9 cellular contexts compared by ENCODE assay signal in genomic region chr17:59762022-59762825, GRCh38. TPM values are rescaled to one million over a fixed set of nuclear protein-coding genes. Genes with fewer than 3 reads are reported as not detected.
A peak's percentile ranks its signal among the peaks of the same experiment; 100 is the strongest.
DNase-seq lines count a peak whose midpoint lies in the region; ATAC-seq and TF ChIP-seq lines count a peak whose summit lies in the region.
"Had no signal": no experiment of that assay in that cellular context is flagged by ENCODE, and none has a peak within 500 bp of the region (broad histone marks: within the 10 kb centered on the region; RNA-seq: fewer than 3 reads in every experiment).

No MANE protein-coding gene starts in this region.

- H3K9me3 Mint-ChIP-seq in MCF 10A (ENCODE audit: unreplicated experiment) (no peaks in the 10 kb centered on the region), WTC11 (peaks cover 7% of the 10 kb centered on the region)

- WGBS in transverse colon (ENCODE audit: low coverage in 1 of 2), 2 donors: 81 to 88% methylated on average over 4 of the region's 4 CpGs

- POLR2A ChIA-PET in MCF 10A (lab: Yijun Ruan, JAX): interaction anchor here (0.6 to 9.4 kb wide), 14 partner anchors 7 to 344 kb away, joined by 3 to 150 read pairs (median 4); partner anchors contain the start of genes PTRH2, RPS6KB1, TUBD1 and VMP1
- POLR2A ChIA-PET in WTC11 (lab: Charles Lee): no interaction called here

- H3K27ac Mint-ChIP-seq in MCF 10A (ENCODE audit: low read depth, unreplicated experiment): peak overlapping the region; percentile 78
- H3K27ac Mint-ChIP-seq in WTC11: peak overlapping the region; percentile 75

- no peaks in the 10 kb centered on the region for H3K9me3 ChIP-seq in breast epithelium
- H3K9me3 ChIP-seq in transverse colon: no peaks in the 10 kb centered on the region

- TF ChIP-seq CTCF in MCF 10A (IDR thresholded peaks at IDR 0.05; ENCODE audit: unreplicated experiment) (no peak), breast epithelium (IDR thresholded peaks at IDR 0.05) (no peak), WTC11 (IDR thresholded peaks at IDR 0.05) (no peak), transverse colon (IDR thresholded peaks at IDR 0.05) (no peak)

- no peaks in the 10 kb centered on the region for H3K27me3 Mint-ChIP-seq in MCF 10A (ENCODE audit: insufficient read depth, unreplicated experiment)
- H3K27me3 Mint-ChIP-seq in WTC11 (ENCODE audit: low read depth): no peaks in the 10 kb centered on the region

- no peaks in the 10 kb centered on the region for H3K27me3 ChIP-seq in breast epithelium
- no peaks in the 10 kb centered on the region for H3K27me3 ChIP-seq in transverse colon

- H3K36me3 ChIP-seq in breast epithelium (no peaks in the 10 kb centered on the region), transverse colon (peaks cover 0 to 17% (median 3%) of the 10 kb centered on the region in 4 donors)

- H3K36me3 Mint-ChIP-seq in MCF 10A (ENCODE audit: insufficient read depth, unreplicated experiment) (peaks cover 38% of the 10 kb centered on the region), WTC11 (peaks cover 25% of the 10 kb centered on the region)

- CTCF ChIA-PET in MCF 10A (lab: Yijun Ruan, JAX): interaction anchor here (0.9 to 2.3 kb wide), 3 partner anchors 8 to 15 kb away, joined by 3 to 11 read pairs (median 3); no protein-coding TSS in a partner anchor
- CTCF ChIA-PET in WTC11 (lab: Charles Lee): interaction anchor here (1.1 kb wide), 1 partner anchor 8 kb away, joined by 4 read pairs; no protein-coding TSS in a partner anchor

- peaks cover 14% of the 10 kb centered on the region for H3K4me1 Mint-ChIP-seq in MCF 10A (ENCODE audit: insufficient read depth, unreplicated experiment)
- H3K4me1 Mint-ChIP-seq in WTC11: peaks cover 8% of the 10 kb centered on the region

- no TSS peak for BruUV-seq in MCF 10A (replicated peaks; lab: Mats Ljungman, UMichigan)

- no peak overlapping the region for H3K27ac ChIP-seq in breast epithelium
- peak overlapping the region; percentile 26 to 53 (median 40) for H3K27ac ChIP-seq in transverse colon
- H3K27ac ChIP-seq: C4-2B had no signal

- in situ Hi-C loops in transverse colon (cut with MboI; ENCODE audit: low pct_ligation_motif_present in 1 of 4, low pct_unique_long_range_greater_than_20kb in 1 of 4, low sequenced_read_pairs in 3 of 4): no loop called here

- H3K4me3 Mint-ChIP-seq in MCF 10A (ENCODE audit: unreplicated experiment): no peak overlapping the region
- no peak overlapping the region for H3K4me3 Mint-ChIP-seq in WTC11

- TF ChIP-seq EP300 in transverse colon (IDR thresholded peaks at IDR 0.05; ENCODE audit: low read depth): no peak

- H3K4me1 ChIP-seq in breast epithelium (no peaks in the 10 kb centered on the region), transverse colon (peaks cover 0 to 18% (median 0%) of the 10 kb centered on the region in 4 donors)

- TF ChIP-seq POLR2A in breast epithelium (IDR thresholded peaks at IDR 0.05) (no peak), transverse colon (IDR thresholded peaks at IDR 0.05) (no peak)

- peak; percentile 40 for DNase-seq in MCF 10A (ENCODE audit: unreplicated experiment)
- DNase-seq in breast epithelium (ENCODE audit: low spot score in 2 of 2): no peak
- no peak for DNase-seq in WTC11 (ENCODE audit: low spot score)
- peak; percentile 80 for DNase-seq in foreskin melanocyte
- DNase-seq in transverse colon: no peak
- no peak for DNase-seq in hippocampal formation (lab: John Stamatoyannopoulos, UW)

- H3K4me3 ChIP-seq in breast epithelium (no peak overlapping the region), transverse colon (no peak overlapping the region)

- intact Hi-C loops in MCF 10A (cut with micrococcal nuclease): no loop called here
- intact Hi-C loops in breast epithelium (cut with DNase I; ENCODE audit: low total_unique reads): no loop called here
- intact Hi-C loops in transverse colon (cut with DNase I; ENCODE audit: low total_unique reads): no loop called here

- ATAC-seq in WTC11 (no peak), HG03378 (IDR thresholded peaks at IDR 0.05; ENCODE audit: unreplicated experiment) (no peak), GM19455 (IDR thresholded peaks at IDR 0.05; ENCODE audit: unreplicated experiment) (no peak)

TF ChIP-seq in WTC11, 78 proteins besides CTCF, POLR2A, EP300 and RAD21:
- TF ChIP-seq ZNF416 (CRISPR knock-in tag; IDR thresholded peaks at IDR 0.05) (no peak), PRRX2 (CRISPR knock-in tag; IDR thresholded peaks at IDR 0.05) (no peak), ZNF138 (CRISPR knock-in tag; conservative IDR thresholded peaks at IDR 0.05) (no peak), HMGA2 (CRISPR knock-in tag; IDR thresholded peaks at IDR 0.05) (no peak), ZNF219 (CRISPR knock-in tag; IDR thresholded peaks at IDR 0.05; ENCODE audit: borderline replicate concordance) (no peak)
- TF ChIP-seq, protein P1, sequence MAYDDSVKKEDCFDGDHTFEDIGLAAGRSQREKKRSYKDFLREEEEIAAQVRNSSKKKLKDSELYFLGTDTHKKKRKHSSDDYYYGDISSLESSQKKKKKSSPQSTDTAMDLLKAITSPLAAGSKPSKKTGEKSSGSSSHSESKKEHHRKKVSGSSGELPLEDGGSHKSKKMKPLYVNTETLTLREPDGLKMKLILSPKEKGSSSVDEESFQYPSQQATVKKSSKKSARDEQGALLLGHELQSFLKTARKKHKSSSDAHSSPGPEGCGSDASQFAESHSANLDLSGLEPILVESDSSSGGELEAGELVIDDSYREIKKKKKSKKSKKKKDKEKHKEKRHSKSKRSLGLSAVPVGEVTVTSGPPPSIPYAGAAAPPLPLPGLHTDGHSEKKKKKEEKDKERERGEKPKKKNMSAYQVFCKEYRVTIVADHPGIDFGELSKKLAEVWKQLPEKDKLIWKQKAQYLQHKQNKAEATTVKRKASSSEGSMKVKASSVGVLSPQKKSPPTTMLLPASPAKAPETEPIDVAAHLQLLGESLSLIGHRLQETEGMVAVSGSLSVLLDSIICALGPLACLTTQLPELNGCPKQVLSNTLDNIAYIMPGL (CRISPR knock-in tag; IDR thresholded peaks at IDR 0.05): no peak
TF ChIP-seq in WTC11: peak in this region for 0.

RNA-seq across cellular contexts. Expression of gene VMP1, which starts 54.8 kb away (rescaled TPM):
- total RNA-seq in MCF 10A (2022): 205 and 228 TPM in 2 replicates
- 100 to 1,000 TPM; 142 to 636 (median 489) TPM for total RNA-seq in breast epithelium
- total RNA-seq in WTC11 (2021): 72.8 to 79.1 TPM (median 72.9 TPM) in 3 replicates
- 100 to 1,000 TPM; 136 to 547 (median 339) TPM for total RNA-seq in transverse colon

RNA-seq across cellular contexts. Expression of gene PTRH2, which starts 55.0 kb away (rescaled TPM):
- total RNA-seq in MCF 10A (2022) (47.5 and 51.7 TPM in 2 replicates), breast epithelium (10 to 100 TPM; 21.0 to 27.7 (median 26.5) TPM), WTC11 (2021) (30.0 to 32.6 TPM (median 30.5 TPM) in 3 replicates), transverse colon (10 to 100 TPM; 14.5 to 33.7 (median 20.0) TPM)

Comparison
In these comparisons a context has a peak if more than half of its experiments do, and no peak if none do; other contexts are left out.
1. DNase-seq: peak in MCF 10A (single experiment) and foreskin melanocyte (single experiment); none in breast epithelium (0 of 2), WTC11 (single experiment), transverse colon (single experiment) and hippocampal formation (0 of 2).
2. H3K27ac ChIP-seq: peak in transverse colon (4 of 4); none in breast epithelium (0 of 2).